9 cellular contexts compared by ENCODE assay signal in the genomic region with DNA sequence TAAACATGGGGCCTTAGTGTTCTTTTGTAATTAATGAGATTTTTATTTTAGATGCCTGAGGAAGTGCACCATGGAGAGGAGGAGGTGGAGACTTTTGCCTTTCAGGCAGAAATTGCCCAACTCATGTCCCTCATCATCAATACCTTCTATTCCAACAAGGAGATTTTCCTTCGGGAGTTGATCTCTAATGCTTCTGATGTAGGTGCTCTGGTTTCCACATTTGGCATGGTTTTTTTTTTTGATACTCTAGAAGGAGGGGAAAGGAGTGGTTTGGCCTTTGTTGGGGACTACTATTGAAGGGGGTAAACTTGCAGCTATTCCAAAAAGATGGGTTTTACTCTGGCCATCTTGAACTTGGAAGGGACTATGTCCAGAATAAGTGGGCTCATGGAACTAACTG. TPM values are rescaled to one million over a fixed set of nuclear protein-coding genes. Genes with fewer than 3 reads are reported as not detected.
DNase-seq lines count a peak whose midpoint lies in the region; ATAC-seq and TF ChIP-seq lines count a peak whose summit lies in the region.
"Had no signal": no experiment of that assay in that cellular context is flagged by ENCODE, and none has a peak within 500 bp of the region (broad histone marks: within the 10 kb centered on the region; RNA-seq: fewer than 3 reads in every experiment).

No MANE protein-coding gene starts in this region.

- no peak for ATAC-seq in T-cell (replicated peaks in 1 of 4)
- no peak for ATAC-seq in HG02852 (IDR thresholded peaks at IDR 0.05; ENCODE audit: unreplicated experiment)
- no peak for ATAC-seq in GM19324 (IDR thresholded peaks at IDR 0.05; ENCODE audit: low FRiP score, unreplicated experiment)
- no peak for ATAC-seq in GM21619 (IDR thresholded peaks at IDR 0.05; ENCODE audit: unreplicated experiment)

- peak overlapping the region; percentile 94 to 99 (median 98) for H3K4me3 Mint-ChIP-seq in T-cell

- H3K27ac Mint-ChIP-seq in T-cell = peak overlapping the region; percentile 98 to 99

- peaks cover 53% of the 10 kb centered on the region for H3K36me3 Mint-ChIP-seq in T-cell

- DNase-seq in GM12864 (ENCODE audit: low read depth) (no peak), T-cell (no peak), fibroblast of mammary gland (ENCODE audit: low read depth) (no peak), retinal pigment epithelial cell (ENCODE audit: low read depth) (no peak), NCI-H69 (lab: John Stamatoyannopoulos, UW) (no peak)
- DNase-seq: OCI-M1 had no signal

- peaks cover 58 to 69% (median 59%) of the 10 kb centered on the region in 3 donors for H3K4me1 Mint-ChIP-seq in T-cell

- H3K9me3 Mint-ChIP-seq in T-cell = no peaks in the 10 kb centered on the region

- TF ChIP-seq CTCF in GM12864 (IDR thresholded peaks at IDR 0.05; ENCODE audit: low read depth, low read length, missing control alignments) (no peak), fibroblast of mammary gland (conservative IDR thresholded peaks at IDR 0.05; ENCODE audit: control insufficient read depth, insufficient read depth, low read depth, low read length) (no peak), retinal pigment epithelial cell (conservative IDR thresholded peaks at IDR 0.05; ENCODE audit: low read depth, low read length) (no peak)

- POLR2A ChIA-PET in T-cell (lab: Charles Lee) = interaction anchor here (1.3 to 2.3 kb wide), 2 partner anchors 8 kb away, joined by 7 to 28 read pairs; partner anchors contain the start of gene SLC35B2 (in 2 of the 2)

- H3K4me3 ChIP-seq in GM12864 (ENCODE audit: low read depth, low read length) (peak overlapping the region; percentile 92), fibroblast of mammary gland (ENCODE audit: control insufficient read depth, low read depth, low read length) (peak overlapping the region; percentile 100), retinal pigment epithelial cell (ENCODE audit: low read length) (peak overlapping the region; percentile 100)

- CTCF ChIA-PET in T-cell (lab: Charles Lee) = interaction anchor here in 1 of 2 donors (1.0 to 1.4 kb wide), 3 partner anchors 8 to 16 kb away, joined by 5 to 6 read pairs (median 6); partner anchors contain the start of gene SLC35B2

- H3K27me3 Mint-ChIP-seq in T-cell = no peaks in the 10 kb centered on the region

RNA-seq across cellular contexts. Expression of gene HSP90AB1, which starts 1.7 kb away (rescaled TPM):
- 100 to 1,000 TPM; 394 to 454 (median 404) TPM for total RNA-seq in T-cell

RNA-seq across cellular contexts. Expression of gene SLC35B2, which starts 8.7 kb away (rescaled TPM):
- 10 to 100 TPM; 14.6 to 21.8 (median 20.3) TPM for total RNA-seq in T-cell

RNA-seq across cellular contexts. Expression of gene NFKBIE, which starts 16.8 kb away (rescaled TPM):
- total RNA-seq in T-cell = 10 to 100 TPM in 4 of 5 donors, 1 to 10 TPM in 1; 9.9 to 35.0 (median 13.6) TPM

RNA-seq across cellular contexts. Expression of gene TMEM151B, which starts 21.7 kb away (rescaled TPM):
- under 1 TPM in 3 of 5 donors, not detected in 2; 0.13 to 0.18 (median 0.14) TPM for total RNA-seq in T-cell

RNA-seq across cellular contexts. Expression of gene SLC29A1, which starts 25.2 kb away (rescaled TPM):
- total RNA-seq in T-cell = 1 to 10 TPM; 1.3 to 8.0 (median 3.4) TPM
